In genomic region chr14:93475471-93475870, GRCh38 we compare ENCODE assay signal across 37 cellular contexts. TPM values are rescaled to one million over a fixed set of nuclear protein-coding genes. Genes with fewer than 3 reads are reported as not detected.
"Had no signal": no experiment of that assay in that cellular context is flagged by ENCODE, and none has a peak within 500 bp of the region (broad histone marks: within the 10 kb centered on the region; RNA-seq: fewer than 3 reads in every experiment).

No MANE protein-coding gene starts in this region.

- DNase-seq: activated CD4-positive, alpha-beta memory T cell treated with anti-CD3 and anti-CD28 coated beads, Interleukin-2, amount 10 ng/mL, durations not matched to agents 7 days and 5 days; activated CD4-positive, alpha-beta T cell treated with anti-CD3 and anti-CD28 coated beads for 1 hour; activated CD4-positive, alpha-beta T cell treated with anti-CD3 and anti-CD28 coated beads for 36 hours; activated CD4-positive, alpha-beta T cell treated with anti-CD3 and anti-CD28 coated beads for 48 hours; activated CD4-positive, alpha-beta T cell treated with anti-CD3 and anti-CD28 coated beads, Interleukin-2, amount 10 ng/mL, durations not matched to agents 7 days and 5 days; activated CD4-positive, alpha-beta T cell treated with anti-CD3 and anti-CD28 coated beads, Interleukin-2, amount 50 U/mL, for 48 hours; activated CD4-positive, CD25-positive, alpha-beta regulatory T cell; activated CD8-positive, alpha-beta memory T cell treated with anti-CD3 and anti-CD28 coated beads for 24 hours; activated CD8-positive, alpha-beta memory T cell treated with anti-CD3 and anti-CD28 coated beads, Interleukin-2, amount 10 ng/mL, durations not matched to agents 7 days and 5 days; activated CD8-positive, alpha-beta memory T cell treated with anti-CD3 and anti-CD28 coated beads, Interleukin-2, amount 50 U/mL, for 48 hours; activated CD8-positive, alpha-beta T cell treated with anti-CD3 and anti-CD28 coated beads, Interleukin-2, amount 10 ng/mL, durations not matched to agents 7 days and 5 days; activated effector memory CD4-positive, alpha-beta T cell treated with anti-CD3 and anti-CD28 coated beads, Interleukin-2, amount 50 U/mL, for 16 hours; activated gamma-delta T cell treated with Interleukin-2 at 50 U/mL for 16 hours; activated naive CD4-positive, alpha-beta T cell; activated naive CD4-positive, alpha-beta T cell treated with anti-CD3 and anti-CD28 coated beads for 36 hours; activated naive CD4-positive, alpha-beta T cell treated with anti-CD3 and anti-CD28 coated beads, Interleukin-2, amount 50 U/mL, for 16 hours; activated naive CD8-positive, alpha-beta T cell treated with anti-CD3 and anti-CD28 coated beads for 36 hours; activated T-cell treated with anti-CD3 and anti-CD28 coated beads, Interleukin-2, amount 50 U/mL, for 4 hours; activated T-cell treated with anti-CD3 and anti-CD28 coated beads, Interleukin-2, amount 50 U/mL, for 72 hours; adrenal gland; amniotic stem cell; aorta; body of pancreas; brain microvascular endothelial cell; cerebellar nuclear complex; T-helper 1 cell; T-helper 2 cell; T-helper 9 cell had no signal

- H3K36me3 Mint-ChIP-seq: activated CD8-positive, alpha-beta memory T cell treated with anti-CD3 and anti-CD28 coated beads, Interleukin-2, amount 10 ng/mL, durations not matched to agents 7 days and 5 days; activated naive CD4-positive, alpha-beta T cell treated with anti-CD3 and anti-CD28 coated beads, Interleukin-2, amount 50 U/mL, for 72 hours; activated naive CD8-positive, alpha-beta T cell treated with anti-CD3 and anti-CD28 coated beads for 36 hours had no signal

- ATAC-seq: activated CD4-positive, alpha-beta T cell treated with anti-CD3 and anti-CD28 coated beads for 36 hours; activated CD4-positive, CD25-positive, alpha-beta regulatory T cell treated with anti-CD3 and anti-CD28 coated beads, Interleukin-2, amount 50 U/mL, for 24 hours; activated CD8-positive, alpha-beta memory T cell treated with anti-CD3 and anti-CD28 coated beads, Interleukin-2, amount 10 ng/mL, durations not matched to agents 7 days and 5 days; activated CD8-positive, alpha-beta T cell treated with anti-CD3 and anti-CD28 coated beads, Interleukin-2, amount 10 ng/mL, durations not matched to agents 7 days and 5 days; activated naive CD4-positive, alpha-beta T cell treated with anti-CD3 and anti-CD28 coated beads, Interleukin-2, amount 50 U/mL, for 72 hours; activated T-cell treated with anti-CD3 and anti-CD28 coated beads, Interleukin-2, amount 50 U/mL, for 4 hours; activated T-cell treated with anti-CD3 and anti-CD28 coated beads, Interleukin-2, amount 50 U/mL, for 72 hours; activated T-helper 17 cell treated with anti-CD3 and anti-CD28 coated beads, Interleukin-2, amount 50 U/mL, for 72 hours; body of pancreas had no signal

- H3K27ac Mint-ChIP-seq: activated CD4-positive, alpha-beta memory T cell treated with anti-CD3 and anti-CD28 coated beads, Interleukin-2, amount 10 ng/mL, durations not matched to agents 7 days and 5 days; activated CD4-positive, alpha-beta T cell treated with anti-CD3 and anti-CD28 coated beads for 36 hours; activated CD4-positive, alpha-beta T cell treated with anti-CD3 and anti-CD28 coated beads, Interleukin-2, amount 10 ng/mL, durations not matched to agents 7 days and 5 days; activated CD8-positive, alpha-beta memory T cell treated with anti-CD3 and anti-CD28 coated beads, Interleukin-2, amount 10 ng/mL, durations not matched to agents 7 days and 5 days; activated CD8-positive, alpha-beta T cell treated with anti-CD3 and anti-CD28 coated beads, Interleukin-2, amount 10 ng/mL, durations not matched to agents 7 days and 5 days; activated naive CD4-positive, alpha-beta T cell treated with anti-CD3 and anti-CD28 coated beads for 36 hours; activated naive CD4-positive, alpha-beta T cell treated with anti-CD3 and anti-CD28 coated beads, Interleukin-2, amount 50 U/mL, for 72 hours; activated naive CD8-positive, alpha-beta T cell treated with anti-CD3 and anti-CD28 coated beads for 36 hours; activated T-cell treated with anti-CD3 and anti-CD28 coated beads, Interleukin-2, amount 50 U/mL, for 72 hours; activated T-helper 1 cell treated with anti-CD3 and anti-CD28 coated beads, Interleukin-12 subunit alpha, Interleukin-12 subunit beta, Interleukin-2, Interleukin-4 antibody, amounts not matched to agents 30 ng/mL and 10 ng/mL and 1 ng/mL, durations not matched to agents 14 hours and 24 hours and 36 hours; activated T-helper 17 cell treated with anti-CD3 and anti-CD28 coated beads, Interleukin-2, amount 50 U/mL, for 72 hours; T-helper 1 cell treated with Interleukin-12 subunit alpha and Interleukin-12 subunit beta and Interleukin-4 antibody, amounts not matched to agents 30 μg/mL and 1 μg/mL, for 36 hours; T-helper 2 cell treated with Interferon-gamma antibody and Interleukin-4, amounts not matched to agents 5 μg/mL and 100 μg/mL, for 36 hours had no signal

- H3K4me3 ChIP-seq: adrenal gland, body of pancreas, breast epithelium had no signal

- H3K4me1 Mint-ChIP-seq: activated CD4-positive, alpha-beta memory T cell treated with anti-CD3 and anti-CD28 coated beads, Interleukin-2, amount 10 ng/mL, durations not matched to agents 7 days and 5 days; activated CD4-positive, alpha-beta T cell treated with anti-CD3 and anti-CD28 coated beads for 36 hours; activated CD4-positive, alpha-beta T cell treated with anti-CD3 and anti-CD28 coated beads, Interleukin-2, amount 10 ng/mL, durations not matched to agents 7 days and 5 days; activated CD8-positive, alpha-beta memory T cell treated with anti-CD3 and anti-CD28 coated beads, Interleukin-2, amount 10 ng/mL, durations not matched to agents 7 days and 5 days; activated naive CD8-positive, alpha-beta T cell treated with anti-CD3 and anti-CD28 coated beads for 36 hours; activated T-helper 17 cell treated with anti-CD3 and anti-CD28 coated beads, Interleukin-2, amount 50 U/mL, for 72 hours; central memory CD8-positive, alpha-beta T cell had no signal

- H3K9me3 Mint-ChIP-seq: activated CD4-positive, alpha-beta memory T cell treated with anti-CD3 and anti-CD28 coated beads, Interleukin-2, amount 10 ng/mL, durations not matched to agents 7 days and 5 days; activated CD4-positive, alpha-beta T cell treated with anti-CD3 and anti-CD28 coated beads, Interleukin-2, amount 10 ng/mL, durations not matched to agents 7 days and 5 days; activated naive CD4-positive, alpha-beta T cell treated with anti-CD3 and anti-CD28 coated beads for 36 hours; activated naive CD4-positive, alpha-beta T cell treated with anti-CD3 and anti-CD28 coated beads, Interleukin-2, amount 50 U/mL, for 72 hours; activated naive CD8-positive, alpha-beta T cell treated with anti-CD3 and anti-CD28 coated beads for 36 hours; activated T-cell treated with anti-CD3 and anti-CD28 coated beads, Interleukin-2, amount 50 U/mL, for 4 hours; activated T-cell treated with anti-CD3 and anti-CD28 coated beads, Interleukin-2, amount 50 U/mL, for 72 hours; activated T-helper 1 cell treated with anti-CD3 and anti-CD28 coated beads, Interleukin-12 subunit alpha, Interleukin-12 subunit beta, Interleukin-2, Interleukin-4 antibody, amounts not matched to agents 30 ng/mL and 10 ng/mL and 1 ng/mL, durations not matched to agents 14 hours and 24 hours and 36 hours; activated T-helper 17 cell treated with anti-CD3 and anti-CD28 coated beads, Interleukin-2, amount 50 U/mL, for 72 hours; central memory CD8-positive, alpha-beta T cell; T-helper 1 cell treated with Interleukin-12 subunit alpha and Interleukin-12 subunit beta and Interleukin-4 antibody, amounts not matched to agents 30 μg/mL and 1 μg/mL, for 36 hours; T-helper 2 cell treated with Interferon-gamma antibody and Interleukin-4, amounts not matched to agents 5 μg/mL and 100 μg/mL, for 36 hours had no signal

- H3K4me3 Mint-ChIP-seq: activated CD4-positive, alpha-beta memory T cell treated with anti-CD3 and anti-CD28 coated beads, Interleukin-2, amount 10 ng/mL, durations not matched to agents 7 days and 5 days; activated CD4-positive, alpha-beta T cell treated with anti-CD3 and anti-CD28 coated beads for 36 hours; activated CD4-positive, alpha-beta T cell treated with anti-CD3 and anti-CD28 coated beads, Interleukin-2, amount 10 ng/mL, durations not matched to agents 7 days and 5 days; activated CD8-positive, alpha-beta memory T cell treated with anti-CD3 and anti-CD28 coated beads, Interleukin-2, amount 10 ng/mL, durations not matched to agents 7 days and 5 days; activated CD8-positive, alpha-beta T cell treated with anti-CD3 and anti-CD28 coated beads, Interleukin-2, amount 10 ng/mL, durations not matched to agents 7 days and 5 days; activated naive CD4-positive, alpha-beta T cell treated with anti-CD3 and anti-CD28 coated beads for 36 hours; activated naive CD8-positive, alpha-beta T cell treated with anti-CD3 and anti-CD28 coated beads for 36 hours; activated T-cell treated with anti-CD3 and anti-CD28 coated beads, Interleukin-2, amount 50 U/mL, for 4 hours; activated T-cell treated with anti-CD3 and anti-CD28 coated beads, Interleukin-2, amount 50 U/mL, for 72 hours; activated T-helper 1 cell treated with anti-CD3 and anti-CD28 coated beads, Interleukin-12 subunit alpha, Interleukin-12 subunit beta, Interleukin-2, Interleukin-4 antibody, amounts not matched to agents 30 ng/mL and 10 ng/mL and 1 ng/mL, durations not matched to agents 14 hours and 24 hours and 36 hours; activated T-helper 17 cell treated with anti-CD3 and anti-CD28 coated beads, Interleukin-2, amount 50 U/mL, for 72 hours; central memory CD8-positive, alpha-beta T cell; T-helper 1 cell treated with Interleukin-12 subunit alpha and Interleukin-12 subunit beta and Interleukin-4 antibody, amounts not matched to agents 30 μg/mL and 1 μg/mL, for 36 hours; T-helper 2 cell treated with Interferon-gamma antibody and Interleukin-4, amounts not matched to agents 5 μg/mL and 100 μg/mL, for 36 hours had no signal

- H3K27me3 ChIP-seq: adrenal gland, body of pancreas, brain microvascular endothelial cell, breast epithelium had no signal

- H3K4me1 ChIP-seq: adrenal gland, body of pancreas, breast epithelium had no signal

- H3K36me3 ChIP-seq: adrenal gland, brain microvascular endothelial cell, breast epithelium had no signal

- H3K9me3 ChIP-seq: adrenal gland, body of pancreas, breast epithelium had no signal

- H3K27ac ChIP-seq: adrenal gland, body of pancreas, brain microvascular endothelial cell, breast epithelium, VCaP had no signal

RNA-seq across cellular contexts. Expression of gene UNC79, which starts 44.7 kb away (rescaled TPM):
- total RNA-seq: activated CD4-positive, alpha-beta T cell treated with anti-CD3 and anti-CD28 coated beads, Interleukin-2, amount 10 ng/mL, durations not matched to agents 7 days and 5 days; activated CD8-positive, alpha-beta T cell treated with anti-CD3 and anti-CD28 coated beads, Interleukin-2, amount 10 ng/mL, durations not matched to agents 7 days and 5 days; activated T-cell treated with anti-CD3 and anti-CD28 coated beads, Interleukin-2, amount 50 U/mL, for 4 hours had no signal
